8 cellular contexts compared by ENCODE assay signal in the genomic region with DNA sequence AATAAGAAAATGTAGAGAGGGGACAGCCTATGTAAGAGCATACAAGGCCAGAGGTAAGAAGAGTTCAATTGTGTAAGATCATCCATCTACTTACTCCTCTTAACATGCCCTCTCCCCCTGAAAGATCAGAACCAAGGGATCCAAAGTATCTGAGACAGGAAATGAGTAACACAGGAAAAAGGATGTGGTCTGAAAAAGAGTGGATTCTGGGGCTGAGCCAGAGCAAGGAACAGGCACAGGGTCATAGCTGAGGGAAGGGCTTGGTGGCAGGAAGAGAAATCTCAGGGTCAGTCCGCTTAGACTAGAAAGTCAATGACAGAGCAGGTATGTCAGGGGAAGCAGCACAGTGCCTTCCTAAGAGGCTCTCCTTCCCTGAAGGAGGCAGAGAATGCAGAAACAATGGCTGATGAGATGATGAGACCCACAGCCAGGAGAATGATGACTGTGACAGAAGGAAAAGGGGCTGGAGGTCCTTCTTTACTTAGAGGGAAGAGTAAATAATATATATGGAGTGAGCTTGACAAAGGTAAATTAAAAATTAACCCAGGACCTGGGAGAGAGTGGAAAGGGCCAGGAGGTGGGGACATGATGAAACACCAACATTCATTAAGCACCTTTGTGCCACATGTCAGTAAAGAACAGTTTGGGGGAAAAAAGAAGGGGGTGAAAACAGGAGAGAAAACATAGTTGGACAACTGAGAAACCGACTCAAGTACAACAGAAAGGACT. TPM values are rescaled to one million over a fixed set of nuclear protein-coding genes. Genes with fewer than 3 reads are reported as not detected.
A peak's percentile ranks its signal among the peaks of the same experiment; 100 is the strongest.
DNase-seq lines count a peak whose midpoint lies in the region; ATAC-seq and TF ChIP-seq lines count a peak whose summit lies in the region.

No MANE protein-coding gene starts in this region.

- peak overlapping the region; percentile 80 for H3K4me3 ChIP-seq in ectodermal cell (ENCODE audit: insufficient read depth, low read depth, low read length)
- H3K4me3 ChIP-seq in mucosa of stomach (ENCODE audit: low read length) = no peak overlapping the region

- CTCF ChIA-PET in RWPE1 (lab: Yijun Ruan, JAX) = no interaction called here

- ATAC-seq in HG02588 (IDR thresholded peaks at IDR 0.05; ENCODE audit: unreplicated experiment) = no peak
- no peak for ATAC-seq in HG03039 (IDR thresholded peaks at IDR 0.05; ENCODE audit: unreplicated experiment)

- peaks cover 12% of the 10 kb centered on the region for H3K27me3 ChIP-seq in ectodermal cell (ENCODE audit: control insufficient read depth, insufficient read depth, low read length, poor library complexity, severe bottlenecking)
- no peaks in the 10 kb centered on the region for H3K27me3 ChIP-seq in mucosa of stomach (ENCODE audit: control insufficient read depth, insufficient read depth, low read length)

- DNase-seq in NCI-H1417 (lab: John Stamatoyannopoulos, UW) (peak in 2 of 3 experiments; percentile 22 to 28), NCI-H1417 treated with DMSO at 0.1 percent for 48 hours (lab: John Stamatoyannopoulos, UW) (no peak), RWPE1 (ENCODE audit: low spot score) (peak; percentile 87), GM10266 (ENCODE audit: extremely low spot score) (no peak)

- peak overlapping the region; percentile 92 for H3K27ac ChIP-seq in RWPE1
- no peak overlapping the region for H3K27ac ChIP-seq in ectodermal cell (ENCODE audit: insufficient read depth, low read depth, low read length, poor library complexity, severe bottlenecking)

- H3K36me3 ChIP-seq in ectodermal cell (ENCODE audit: control insufficient read depth, insufficient read depth, low read length) (peaks cover 9% of the 10 kb centered on the region), mucosa of stomach (ENCODE audit: control insufficient read depth, insufficient read depth, low read length) (no peaks in the 10 kb centered on the region)

- H3K9ac ChIP-seq in mucosa of stomach (ENCODE audit: low read length) = peak overlapping the region; percentile 83

- H3K9me3 ChIP-seq in ectodermal cell (ENCODE audit: control insufficient read depth, low read length) (no peaks in the 10 kb centered on the region), mucosa of stomach (ENCODE audit: control insufficient read depth, low read length) (no peaks in the 10 kb centered on the region)

- H3K4me1 ChIP-seq in ectodermal cell (ENCODE audit: control insufficient read depth, insufficient read depth, low read length) = peaks cover 65% of the 10 kb centered on the region
- peaks cover 47% of the 10 kb centered on the region for H3K4me1 ChIP-seq in mucosa of stomach (ENCODE audit: control insufficient read depth, insufficient read depth, low read length)

- POLR2A ChIA-PET in RWPE1 (lab: Yijun Ruan, JAX; ENCODE audit: low non-redundant PET) = no interaction called here

- TF ChIP-seq CTCF in RWPE1 (conservative IDR thresholded peaks at IDR 0.05; ENCODE audit: low read depth) = no peak
- TF ChIP-seq CTCF in GM10266 (IDR thresholded peaks at IDR 0.05; ENCODE audit: control insufficient read depth, insufficient read depth, low read depth, missing control alignments) = no peak

- WGBS in ectodermal cell, 2 experiments = 61 to 69% methylated on average over 2 of the region's 2 CpGs

RNA-seq across cellular contexts. Expression of a gene that starts 26.2 kb away (rescaled TPM):
- polyA plus RNA-seq in ectodermal cell (2013, experiment 1 of 4) = not detected
- polyA plus RNA-seq in ectodermal cell (2013, experiment 2 of 4) = not detected
- not detected for polyA plus RNA-seq in ectodermal cell (2013, experiment 3 of 4)
- not detected for polyA plus RNA-seq in ectodermal cell (2013, experiment 4 of 4)

Comparison
In these comparisons a context has a peak if more than half of its experiments do, and no peak if none do; other contexts are left out.
1. DNase-seq: peak in NCI-H1417 (2 of 3) and RWPE1 (single experiment); none in NCI-H1417 treated with DMSO at 0.1 percent for 48 hours (single experiment) and GM10266 (single experiment).